9 cellular contexts compared by ENCODE assay signal in the genomic region with DNA sequence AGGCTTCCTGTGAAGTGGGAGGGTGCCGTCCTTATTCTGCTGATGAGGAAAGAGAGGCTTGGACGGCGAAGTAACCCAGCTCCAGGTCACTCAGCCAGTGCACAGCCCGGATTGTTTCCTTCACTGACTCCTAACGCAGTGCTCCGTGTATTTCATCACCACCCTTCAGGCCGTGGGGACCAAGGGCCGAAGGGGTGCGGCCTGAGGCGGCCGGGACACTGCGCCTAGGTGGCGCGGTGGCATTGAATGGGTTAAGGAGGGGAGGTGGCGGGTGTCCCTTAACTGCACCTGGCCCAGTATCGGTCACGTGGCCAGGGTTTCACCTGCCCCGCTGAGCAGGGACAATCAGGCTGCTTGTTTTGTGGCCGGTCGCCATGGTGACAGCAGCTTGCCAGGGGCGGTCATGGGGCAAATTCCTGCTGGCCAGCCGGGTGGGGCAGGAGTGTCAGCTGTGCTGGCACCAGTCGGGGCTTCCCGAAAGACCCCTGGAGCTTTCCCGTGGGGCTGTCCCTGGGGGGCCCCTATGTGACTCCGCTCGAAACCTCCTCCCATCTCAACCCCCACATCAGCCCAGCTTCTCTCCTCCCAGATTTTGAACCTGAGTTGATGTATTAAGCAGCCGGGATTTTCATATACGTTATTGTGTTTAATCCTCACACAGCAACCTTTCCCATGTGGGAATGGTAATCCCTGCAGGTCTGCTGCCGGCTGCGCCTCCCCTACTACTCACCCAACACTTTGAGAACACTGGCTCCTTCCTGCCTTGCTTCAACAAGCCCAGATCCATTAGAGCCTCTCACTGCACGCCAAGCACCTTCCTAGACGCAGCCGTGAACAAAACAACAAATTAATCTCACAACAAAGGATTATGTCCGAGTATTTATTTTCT. TPM values are rescaled to one million over a fixed set of nuclear protein-coding genes. Genes with fewer than 3 reads are reported as not detected.
DNase-seq lines count a peak whose midpoint lies in the region; ATAC-seq, FAIRE-seq and TF ChIP-seq lines count a peak whose summit lies in the region.
"Had no signal": no experiment of that assay in that cellular context is flagged by ENCODE, and none has a peak within 500 bp of the region (broad histone marks: within the 10 kb centered on the region; RNA-seq: fewer than 3 reads in every experiment).

No MANE protein-coding gene starts in this region.

- H3K4me3 ChIP-seq in keratinocyte (ENCODE audit: control insufficient read depth in 2 of 3, extremely low read depth in 1 of 3, insufficient read depth in 2 of 3, low read depth in 1 of 3, low read length in 3 of 3) (no peak overlapping the region), transverse colon (peak overlapping the region in 2 of 4 donors; percentile 1 to 24), BE2C (ENCODE audit: low read depth, low read length) (no peak overlapping the region)

- intact Hi-C loops in transverse colon (cut with DNase I; ENCODE audit: low total_unique reads) = no loop called here

- in situ Hi-C loops in transverse colon (cut with MboI; ENCODE audit: low pct_ligation_motif_present in 1 of 4, low pct_unique_long_range_greater_than_20kb in 1 of 4, low sequenced_read_pairs in 3 of 4) = no loop called here

- ATAC-seq in GM18519 (IDR thresholded peaks at IDR 0.05; ENCODE audit: low FRiP score, unreplicated experiment) = no peak

- H3K4me1 ChIP-seq in keratinocyte (ENCODE audit: control insufficient read depth, extremely low read depth, insufficient read depth, low read length) (peaks cover 12% of the 10 kb centered on the region), transverse colon (peaks cover 9 to 51% (median 29%) of the 10 kb centered on the region in 4 donors), BE2C (no peaks in the 10 kb centered on the region)

- H3K9me3 ChIP-seq in keratinocyte (ENCODE audit: control insufficient read depth, low read depth, low read length) = no peaks in the 10 kb centered on the region
- H3K9me3 ChIP-seq in transverse colon = no peaks in the 10 kb centered on the region
- no peaks in the 10 kb centered on the region for H3K9me3 ChIP-seq in BE2C

- H4K20me1 ChIP-seq in keratinocyte (ENCODE audit: control insufficient read depth, extremely low read depth, insufficient read depth, low read length) = no peaks in the 10 kb centered on the region

- no peaks in the 10 kb centered on the region for H3K79me2 ChIP-seq in keratinocyte (ENCODE audit: control insufficient read depth, insufficient read depth, low read length)

- FAIRE-seq in RCC 7860 (lab: Jason Lieb, UNC) (no peak), keratinocyte (lab: Jason Lieb, UNC) (no peak)
- FAIRE-seq: A204.1 had no signal

- no peaks in the 10 kb centered on the region for H3K9me1 ChIP-seq in keratinocyte (ENCODE audit: control insufficient read depth, extremely low read depth, insufficient read depth, low read length)

- H3K4me2 ChIP-seq in keratinocyte (ENCODE audit: control insufficient read depth, extremely low read depth, insufficient read depth, low read depth, low read length) = no peak overlapping the region

- H3K27me3 ChIP-seq in keratinocyte (ENCODE audit: control insufficient read depth, extremely low read depth, insufficient read depth, low read length) (no peaks in the 10 kb centered on the region), transverse colon (no peaks in the 10 kb centered on the region), BE2C (no peaks in the 10 kb centered on the region)

- peak overlapping the region; percentile 9 for H3K9ac ChIP-seq in keratinocyte (ENCODE audit: control insufficient read depth, extremely low read depth, insufficient read depth, low read length)

- peak; percentile 55 for DNase-seq in DMS 273 (lab: John Stamatoyannopoulos, UW; ENCODE audit: unreplicated experiment)
- DNase-seq in DMS 273 treated with DMSO at 0.1 percent for 48 hours (lab: John Stamatoyannopoulos, UW) = no peak
- peak; percentile 79 for DNase-seq in RCC 7860 (ENCODE audit: low spot score)
- DNase-seq in keratinocyte (ENCODE audit: low read depth, low spot score) = no peak
- peak; percentile 97 for DNase-seq in transverse colon
- no peak for DNase-seq in T-helper 1 cell
- no peak for DNase-seq in BE2C

- TF ChIP-seq EP300 in transverse colon (IDR thresholded peaks at IDR 0.05; ENCODE audit: low read depth) = peak; percentile 90

- H2AFZ ChIP-seq in keratinocyte (ENCODE audit: control insufficient read depth, low read length) = no peak overlapping the region

- TF ChIP-seq CTCF in keratinocyte (optimal IDR thresholded peaks at IDR 0.05 in 1 of 3, IDR thresholded peaks at IDR 0.05 in 1 of 3, conservative IDR thresholded peaks at IDR 0.05 in 1 of 3; ENCODE audit: extremely low read depth in 1 of 3, insufficient read depth in 2 of 3, low read length in 3 of 3) = no peak
- no peak for TF ChIP-seq CTCF in transverse colon (IDR thresholded peaks at IDR 0.05)
- no peak for TF ChIP-seq CTCF in BE2C (IDR thresholded peaks at IDR 0.05; ENCODE audit: low read depth, low read length)

- TF ChIP-seq POLR2A in transverse colon (IDR thresholded peaks at IDR 0.05) = peak; percentile 43

- H3K27ac ChIP-seq in keratinocyte (ENCODE audit: control insufficient read depth, insufficient read depth, low read length) (no peak overlapping the region), transverse colon (peak overlapping the region; percentile 86 to 98 (median 96))

- dilution Hi-C loops in keratinocyte (cut with MboI; ENCODE audit: extremely low pct_ligation_motif_present, low sequenced_read_pairs) = no loop called here

- WGBS in transverse colon (ENCODE audit: low coverage in 1 of 2), 2 donors = 33 to 59% methylated on average over 5 to 35 of the region's 35 CpGs

- no peaks in the 10 kb centered on the region for H3K36me3 ChIP-seq in keratinocyte (ENCODE audit: control insufficient read depth in 2 of 2, extremely low read depth in 1 of 2, insufficient read depth in 2 of 2, low read length in 2 of 2)
- H3K36me3 ChIP-seq in transverse colon = no peaks in the 10 kb centered on the region
- no peaks in the 10 kb centered on the region for H3K36me3 ChIP-seq in BE2C

RNA-seq across cellular contexts. Expression of a gene that starts 4.4 kb away (rescaled TPM):
- 11.3 to 15.2 TPM (median 11.5 TPM) in 3 replicates for polyA plus RNA-seq in keratinocyte
- polyA plus RNA-seq in keratinocyte (2011; ENCODE audit: low read depth) = 2.2 TPM
- 8.3 and 11.7 TPM in 2 replicates for polyA plus RNA-seq in keratinocyte (2011; cell fraction: cytosol; rRNA removed)
- 9.6 and 10.1 TPM in 2 replicates for polyA plus RNA-seq in keratinocyte (2011; cell fraction: nucleus; rRNA removed)
- polyA plus RNA-seq in keratinocyte (2012; ENCODE audit: low replicate concordance) = 6.1 and 13.7 TPM in 2 replicates
- polyA minus RNA-seq in keratinocyte = 5.4 to 26.4 TPM (median 6.7 TPM) in 3 replicates
- 3.8 TPM for polyA minus RNA-seq in keratinocyte (2011; cell fraction: cytosol; rRNA and poly(A)+ RNA removed)
- 4.7 and 4.8 TPM in 2 replicates for polyA minus RNA-seq in keratinocyte (2011; cell fraction: nucleus; rRNA and poly(A)+ RNA removed)
- total RNA-seq in transverse colon = 100 to 1,000 TPM; 108 to 177 (median 117) TPM
- 46.5 TPM for polyA plus RNA-seq in BE2C (2012; ENCODE audit: insufficient read depth, insufficient read length, low read depth)

RNA-seq across cellular contexts. Expression of a gene that starts 23.5 kb away (rescaled TPM):
- 19.4 to 37.9 TPM (median 22.4 TPM) in 3 replicates for polyA plus RNA-seq in keratinocyte
- polyA plus RNA-seq in keratinocyte (2011; ENCODE audit: low read depth) = 13.7 TPM
- 20.3 and 26.6 TPM in 2 replicates for polyA plus RNA-seq in keratinocyte (2011; cell fraction: cytosol; rRNA removed)
- 61.8 and 66.1 TPM in 2 replicates for polyA plus RNA-seq in keratinocyte (2011; cell fraction: nucleus; rRNA removed)
- 14.0 and 27.5 TPM in 2 replicates for polyA plus RNA-seq in keratinocyte (2012; ENCODE audit: low replicate concordance)
- 16.7 to 32.9 TPM (median 25.1 TPM) in 3 replicates for polyA minus RNA-seq in keratinocyte
- 15.7 TPM for polyA minus RNA-seq in keratinocyte (2011; cell fraction: cytosol; rRNA and poly(A)+ RNA removed)
- 22.9 and 31.3 TPM in 2 replicates for polyA minus RNA-seq in keratinocyte (2011; cell fraction: nucleus; rRNA and poly(A)+ RNA removed)
- total RNA-seq in transverse colon = 1 to 10 TPM; 4.1 to 6.0 (median 5.0) TPM
- polyA plus RNA-seq in BE2C (2012; ENCODE audit: insufficient read depth, insufficient read length, low read depth) = 97.6 TPM

RNA-seq across cellular contexts. Expression of a gene that starts 27.1 kb away (rescaled TPM):
- not detected in 3 replicates for polyA plus RNA-seq in keratinocyte
- polyA plus RNA-seq in keratinocyte (2011; ENCODE audit: low read depth) = not detected
- polyA plus RNA-seq in keratinocyte (2011; cell fraction: cytosol; rRNA removed) = not detected in 2 replicates
- polyA plus RNA-seq in keratinocyte (2011; cell fraction: nucleus; rRNA removed) = not detected in 2 replicates
- 0.47 TPM in 1 of 2 replicates, not detected in the other for polyA plus RNA-seq in keratinocyte (2012; ENCODE audit: low replicate concordance)
- not detected in 3 replicates for polyA minus RNA-seq in keratinocyte
- polyA minus RNA-seq in keratinocyte (2011; cell fraction: cytosol; rRNA and poly(A)+ RNA removed) = not detected
- polyA minus RNA-seq in keratinocyte (2011; cell fraction: nucleus; rRNA and poly(A)+ RNA removed) = not detected in 2 replicates
- 1,000 to 10,000 TPM in 3 of 4 donors, 100 to 1,000 TPM in 1; 672 to 1,662 (median 1,512) TPM for total RNA-seq in transverse colon
- not detected for polyA plus RNA-seq in BE2C (2012; ENCODE audit: insufficient read depth, insufficient read length, low read depth)

RNA-seq across cellular contexts. Expression of a gene that starts 59.6 kb away (rescaled TPM):
- 47.1 to 87.5 TPM (median 72.0 TPM) in 3 replicates for polyA plus RNA-seq in keratinocyte
- 41.9 TPM for polyA plus RNA-seq in keratinocyte (2011; ENCODE audit: low read depth)
- 39.9 and 52.0 TPM in 2 replicates for polyA plus RNA-seq in keratinocyte (2011; cell fraction: cytosol; rRNA removed)
- 71.4 and 78.1 TPM in 2 replicates for polyA plus RNA-seq in keratinocyte (2011; cell fraction: nucleus; rRNA removed)
- 64.5 and 73.8 TPM in 2 replicates for polyA plus RNA-seq in keratinocyte (2012; ENCODE audit: low replicate concordance)
- 39.4 to 42.6 TPM (median 41.9 TPM) in 3 replicates for polyA minus RNA-seq in keratinocyte
- polyA minus RNA-seq in keratinocyte (2011; cell fraction: cytosol; rRNA and poly(A)+ RNA removed) = 35.3 TPM
- 12.9 and 16.9 TPM in 2 replicates for polyA minus RNA-seq in keratinocyte (2011; cell fraction: nucleus; rRNA and poly(A)+ RNA removed)
- 10 to 100 TPM; 12.0 to 55.9 (median 30.3) TPM for total RNA-seq in transverse colon
- polyA plus RNA-seq in BE2C (2012; ENCODE audit: insufficient read depth, insufficient read length, low read depth) = 447 TPM

RNA-seq across cellular contexts. Expression of a gene that starts 59.7 kb away (rescaled TPM):
- polyA plus RNA-seq in keratinocyte = 4.9 to 5.7 TPM (median 5.0 TPM) in 3 replicates
- 1.4 TPM for polyA plus RNA-seq in keratinocyte (2011; ENCODE audit: low read depth)
- polyA plus RNA-seq in keratinocyte (2011; cell fraction: cytosol; rRNA removed) = 4.3 and 6.8 TPM in 2 replicates
- 4.4 and 5.8 TPM in 2 replicates for polyA plus RNA-seq in keratinocyte (2011; cell fraction: nucleus; rRNA removed)
- 3.1 and 6.8 TPM in 2 replicates for polyA plus RNA-seq in keratinocyte (2012; ENCODE audit: low replicate concordance)
- 2.6 to 5.7 TPM (median 3.3 TPM) in 3 replicates for polyA minus RNA-seq in keratinocyte
- polyA minus RNA-seq in keratinocyte (2011; cell fraction: cytosol; rRNA and poly(A)+ RNA removed) = 5.9 TPM
- 2.0 and 2.7 TPM in 2 replicates for polyA minus RNA-seq in keratinocyte (2011; cell fraction: nucleus; rRNA and poly(A)+ RNA removed)
- 10 to 100 TPM in 1 of 4 donors, 1 to 10 TPM in 3; 1.9 to 26.7 (median 6.8) TPM for total RNA-seq in transverse colon
- 20.2 TPM for polyA plus RNA-seq in BE2C (2012; ENCODE audit: insufficient read depth, insufficient read length, low read depth)

Comparison
In these comparisons a context has a peak if more than half of its experiments do, and no peak if none do; other contexts are left out.
1. DNase-seq: peak in DMS 273 (single experiment), RCC 7860 (single experiment) and transverse colon (single experiment); none in DMS 273 treated with DMSO at 0.1 percent for 48 hours (single experiment), keratinocyte (single experiment), T-helper 1 cell (0 of 5) and BE2C (single experiment).